Comparison of ENCODE assay signal across 12 cellular contexts in the genomic region with DNA sequence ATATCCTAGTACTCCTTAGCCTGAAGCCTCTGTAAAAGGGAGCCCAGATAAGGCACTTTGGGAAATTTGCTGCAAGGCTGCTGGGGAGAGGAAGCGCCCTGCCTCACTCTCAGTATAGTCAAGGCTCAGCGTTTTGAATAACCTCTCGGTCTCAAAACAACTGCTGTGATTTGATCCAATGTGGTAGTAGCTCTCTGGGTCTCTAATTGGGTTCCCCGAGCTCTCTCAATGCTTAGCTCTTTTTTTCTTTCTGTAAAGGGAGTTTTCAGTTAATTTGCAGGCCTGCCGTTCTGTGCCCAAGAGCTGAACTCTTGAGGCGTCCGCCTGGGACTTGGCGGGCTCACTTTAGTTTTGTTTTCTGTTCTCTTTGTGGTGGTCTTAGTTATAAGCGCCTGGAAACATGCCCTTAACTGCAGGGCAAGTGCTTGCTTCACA. TPM values are rescaled to one million over a fixed set of nuclear protein-coding genes. Genes with fewer than 3 reads are reported as not detected.
A peak's percentile ranks its signal among the peaks of the same experiment; 100 is the strongest.
DNase-seq lines count a peak whose midpoint lies in the region; ATAC-seq and TF ChIP-seq lines count a peak whose summit lies in the region.
"Had no signal": no experiment of that assay in that cellular context is flagged by ENCODE, and none has a peak within 500 bp of the region (broad histone marks: within the 10 kb centered on the region; RNA-seq: fewer than 3 reads in every experiment).

No MANE protein-coding gene starts in this region.

- no peaks in the 10 kb centered on the region for H3K79me1 ChIP-seq in H9 (ENCODE audit: insufficient read depth, low read depth, low read length, poor library complexity, severe bottlenecking)

- no peak overlapping the region for H2BK15ac ChIP-seq in H9 (ENCODE audit: low read depth, low read length)

- H3K4me3 Mint-ChIP-seq in activated CD8-positive, alpha-beta T cell treated with anti-CD3 and anti-CD28 coated beads, Interleukin-2, amount 10 ng/mL, durations not matched to agents 7 days and 5 days: peak overlapping the region; percentile 52
- H3K4me3 Mint-ChIP-seq in naive thymus-derived CD8-positive, alpha-beta T cell: peak overlapping the region; percentile 47 to 80 (median 70)
- no peak overlapping the region for H3K4me3 Mint-ChIP-seq in H9
- H3K4me3 Mint-ChIP-seq: activated CD4-positive, alpha-beta memory T cell treated with anti-CD3 and anti-CD28 coated beads, Interleukin-2, amount 10 ng/mL, durations not matched to agents 7 days and 5 days had no signal

- no peak overlapping the region for H4K91ac ChIP-seq in H9 (ENCODE audit: insufficient read length, low read depth, low read length)

- no peaks in the 10 kb centered on the region for H3K36me3 Mint-ChIP-seq in activated CD8-positive, alpha-beta T cell treated with anti-CD3 and anti-CD28 coated beads, Interleukin-2, amount 10 ng/mL, durations not matched to agents 7 days and 5 days (ENCODE audit: low read depth)
- peaks cover 0 to 2% (median 0%) of the 10 kb centered on the region in 3 donors for H3K36me3 Mint-ChIP-seq in naive thymus-derived CD8-positive, alpha-beta T cell
- no peaks in the 10 kb centered on the region for H3K36me3 Mint-ChIP-seq in H9 (ENCODE audit: insufficient read depth in 1 of 3, low read depth in 3 of 3)

- H3K4me1 Mint-ChIP-seq in activated CD8-positive, alpha-beta T cell treated with anti-CD3 and anti-CD28 coated beads, Interleukin-2, amount 10 ng/mL, durations not matched to agents 7 days and 5 days (ENCODE audit: low read depth): peaks cover 8% of the 10 kb centered on the region
- peaks cover 6 to 17% (median 10%) of the 10 kb centered on the region in 4 donors for H3K4me1 Mint-ChIP-seq in naive thymus-derived CD8-positive, alpha-beta T cell
- H3K4me1 Mint-ChIP-seq in H9: peaks cover 4 to 6% of the 10 kb centered on the region in 2 experiments
- H3K4me1 Mint-ChIP-seq: activated CD4-positive, alpha-beta memory T cell treated with anti-CD3 and anti-CD28 coated beads, Interleukin-2, amount 10 ng/mL, durations not matched to agents 7 days and 5 days had no signal

- H3K23ac ChIP-seq in H9 (ENCODE audit: insufficient read length, low read depth, low read length): no peak overlapping the region

- H3K9me3 Mint-ChIP-seq in activated CD8-positive, alpha-beta T cell treated with anti-CD3 and anti-CD28 coated beads, Interleukin-2, amount 10 ng/mL, durations not matched to agents 7 days and 5 days (ENCODE audit: insufficient read depth): no peaks in the 10 kb centered on the region
- H3K9me3 Mint-ChIP-seq in naive thymus-derived CD8-positive, alpha-beta T cell: no peaks in the 10 kb centered on the region
- no peaks in the 10 kb centered on the region for H3K9me3 Mint-ChIP-seq in H9
- H3K9me3 Mint-ChIP-seq: activated CD4-positive, alpha-beta memory T cell treated with anti-CD3 and anti-CD28 coated beads, Interleukin-2, amount 10 ng/mL, durations not matched to agents 7 days and 5 days had no signal

- H3K23me2 ChIP-seq in H9 (ENCODE audit: insufficient read length, low read depth, low read length, poor library complexity, severe bottlenecking): no peaks in the 10 kb centered on the region

- no peak overlapping the region for H2BK120ac ChIP-seq in H9 (ENCODE audit: low read depth, low read length, poor library complexity, severe bottlenecking)

- no peaks in the 10 kb centered on the region for H3K27me3 Mint-ChIP-seq in activated CD8-positive, alpha-beta T cell treated with anti-CD3 and anti-CD28 coated beads, Interleukin-2, amount 10 ng/mL, durations not matched to agents 7 days and 5 days (ENCODE audit: low read depth)
- H3K27me3 Mint-ChIP-seq in naive thymus-derived CD8-positive, alpha-beta T cell: no peaks in the 10 kb centered on the region
- H3K27me3 Mint-ChIP-seq in H9 (ENCODE audit: low read depth): peaks cover 2% of the 10 kb centered on the region; the same call in 1 of the 2 replicates

- H3T11ph ChIP-seq in H9 (ENCODE audit: low read length): no peak overlapping the region

- peak; percentile 47 for ATAC-seq in activated CD8-positive, alpha-beta T cell treated with anti-CD3 and anti-CD28 coated beads, Interleukin-2, amount 10 ng/mL, durations not matched to agents 7 days and 5 days
- ATAC-seq in naive thymus-derived CD8-positive, alpha-beta T cell: peak in 1 of 2 donors; percentile 49
- ATAC-seq: body of pancreas, gastroesophageal sphincter had no signal

- no peak overlapping the region for H3K14ac ChIP-seq in H9 (ENCODE audit: insufficient read depth, low read length)

- H3K4me3 ChIP-seq in fibroblast of lung (replicated peaks in 1 of 4; ENCODE audit: control extremely low read depth in 1 of 4, insufficient read depth in 1 of 4, low read depth in 3 of 4, low read length in 4 of 4) (peak overlapping the region in 2 of 4 experiments; percentile 20 to 27), tibial nerve (no peak overlapping the region)
- H3K4me3 ChIP-seq: body of pancreas, gastroesophageal sphincter had no signal

- POLR2A ChIA-PET in activated CD8-positive, alpha-beta T cell treated with anti-CD3 and anti-CD28 coated beads, Interleukin-2, amount 10 ng/mL, durations not matched to agents 7 days and 5 days (lab: Charles Lee): no interaction called here
- POLR2A ChIA-PET in naive thymus-derived CD8-positive, alpha-beta T cell (lab: Charles Lee): no interaction called here

- no peak overlapping the region for H2BK12ac ChIP-seq in H9 (ENCODE audit: insufficient read length, low read depth, low read length)

- H3K18ac ChIP-seq in H9 (ENCODE audit: insufficient read length, low read depth, low read length): no peak overlapping the region

- H3K27me3 ChIP-seq in fibroblast of lung (ENCODE audit: control insufficient read depth, insufficient read depth, low read length) (no peaks in the 10 kb centered on the region), tibial nerve (no peaks in the 10 kb centered on the region), H9 (ENCODE audit: insufficient read depth, low read length) (no peaks in the 10 kb centered on the region)
- H3K27me3 ChIP-seq: body of pancreas, gastroesophageal sphincter had no signal

- H2AK5ac ChIP-seq in H9 (ENCODE audit: insufficient read length, low read length): no peak overlapping the region

- peaks cover 40% of the 10 kb centered on the region for H3K79me2 ChIP-seq in fibroblast of lung (ENCODE audit: control insufficient read depth, insufficient read depth, low read length)
- no peaks in the 10 kb centered on the region for H3K79me2 ChIP-seq in H9 (ENCODE audit: insufficient read depth, low read length)

- H3K4me2 ChIP-seq in fibroblast of lung (ENCODE audit: extremely low read depth, insufficient read depth, low read length) (peak overlapping the region; percentile 88), H9 (ENCODE audit: insufficient read depth, insufficient read length, low read length) (no peak overlapping the region)

- H2BK5ac ChIP-seq in H9 (ENCODE audit: insufficient read length, low read length): no peak overlapping the region

- H3K36me3 ChIP-seq in fibroblast of lung (ENCODE audit: control insufficient read depth, insufficient read depth, low read length) (no peaks in the 10 kb centered on the region), tibial nerve (no peaks in the 10 kb centered on the region)
- H3K36me3 ChIP-seq: gastroesophageal sphincter had no signal

- TF ChIP-seq EP300 in tibial nerve (IDR thresholded peaks at IDR 0.05): no peak

- no peak overlapping the region for H4K8ac ChIP-seq in H9 (replicated peaks; ENCODE audit: insufficient read length, low read depth, low read length)

- DNase-seq in activated CD8-positive, alpha-beta T cell treated with anti-CD3 and anti-CD28 coated beads, Interleukin-2, amount 10 ng/mL, durations not matched to agents 7 days and 5 days: no peak
- DNase-seq in fibroblast of lung (ENCODE audit: low read depth in 2 of 2): peak in 1 of 2 donors; percentile 35
- peak in 2 of 10 donors; percentile 3 to 17 for DNase-seq in naive thymus-derived CD8-positive, alpha-beta T cell
- DNase-seq in tibial nerve (ENCODE audit: low spot score in 2 of 2): no peak
- DNase-seq in mucosa of gallbladder (ENCODE audit: low spot score): no peak
- DNase-seq in NCI-H526 (lab: John Stamatoyannopoulos, UW): no peak
- no peak for DNase-seq in H9
- DNase-seq: activated CD4-positive, alpha-beta memory T cell treated with anti-CD3 and anti-CD28 coated beads, Interleukin-2, amount 10 ng/mL, durations not matched to agents 7 days and 5 days; body of pancreas; NCI-H748 treated with DMSO at 0.1 percent for 48 hours; stimulated activated CD4-positive, alpha-beta T cell treated with anti-CD3 and anti-CD28 coated beads, Interleukin-15, amount 100 ng/mL, for 24 hours had no signal

- no peak overlapping the region for H4K5ac ChIP-seq in H9 (ENCODE audit: insufficient read length, low read depth, low read length)

- peak overlapping the region; percentile 50 for H3K27ac Mint-ChIP-seq in activated CD8-positive, alpha-beta T cell treated with anti-CD3 and anti-CD28 coated beads, Interleukin-2, amount 10 ng/mL, durations not matched to agents 7 days and 5 days
- H3K27ac Mint-ChIP-seq in naive thymus-derived CD8-positive, alpha-beta T cell: peak overlapping the region in 9 of 10 donors; percentile 22 to 92 (median 45)
- H3K27ac Mint-ChIP-seq in H9: peak overlapping the region in 1 of 3 experiments; percentile 84; a peak in 2 of 7 replicates
- H3K27ac Mint-ChIP-seq: activated CD4-positive, alpha-beta memory T cell treated with anti-CD3 and anti-CD28 coated beads, Interleukin-2, amount 10 ng/mL, durations not matched to agents 7 days and 5 days had no signal

- no peak for TF ChIP-seq POLR2A in tibial nerve (IDR thresholded peaks at IDR 0.05)

- H2AFZ ChIP-seq in fibroblast of lung (ENCODE audit: low read length): no peak overlapping the region
- H2AFZ ChIP-seq in H9 (ENCODE audit: low read length): no peak overlapping the region

- TF ChIP-seq CTCF in fibroblast of lung (conservative IDR thresholded peaks at IDR 0.05 in 1 of 2, IDR thresholded peaks at IDR 0.05 in 1 of 2; ENCODE audit: low read depth in 1 of 2, low read length in 2 of 2) (no peak), tibial nerve (IDR thresholded peaks at IDR 0.05) (no peak), H9 (conservative IDR thresholded peaks at IDR 0.05) (no peak)

- no peak overlapping the region for H3K4ac ChIP-seq in H9 (ENCODE audit: low read depth, low read length)

- WGBS in tibial nerve, 2 donors: 30 to 36% methylated on average over 9 of the region's 9 CpGs
- WGBS in H9 (ENCODE audit: extremely low coverage, insufficient read length, low lambda C conversion rate): no CpG with 5 or more reads among the region's 9 CpGs

- peaks cover 2% of the 10 kb centered on the region for H3K4me1 ChIP-seq in fibroblast of lung (ENCODE audit: control insufficient read depth, extremely low read depth, insufficient read depth, low read length)
- H3K4me1 ChIP-seq in tibial nerve: peaks cover 0 to 49% (median 15%) of the 10 kb centered on the region in 4 donors
- no peaks in the 10 kb centered on the region for H3K4me1 ChIP-seq in H9 (ENCODE audit: insufficient read depth, low read length)

- H4K20me1 ChIP-seq in fibroblast of lung (ENCODE audit: control insufficient read depth, extremely low read depth, insufficient read depth, low read length): no peaks in the 10 kb centered on the region
- no peaks in the 10 kb centered on the region for H4K20me1 ChIP-seq in H9 (ENCODE audit: control insufficient read depth, insufficient read depth, insufficient read length)

- H3K9ac ChIP-seq in fibroblast of lung (ENCODE audit: insufficient read depth, low read length) (no peak overlapping the region), H9 (ENCODE audit: extremely low read depth, insufficient read length, low read length) (no peak overlapping the region)

- no peak overlapping the region for H3K56ac ChIP-seq in H9 (ENCODE audit: insufficient read length, low read depth, low read length)

- H3K9me3 ChIP-seq in fibroblast of lung (ENCODE audit: control insufficient read depth, insufficient read depth, low read depth, low read length) (no peaks in the 10 kb centered on the region), tibial nerve (no peaks in the 10 kb centered on the region), H9 (ENCODE audit: control insufficient read depth, low read depth, low read length) (no peaks in the 10 kb centered on the region)
- H3K9me3 ChIP-seq: body of pancreas, gastroesophageal sphincter had no signal

- peak overlapping the region; percentile 60 for H3K27ac ChIP-seq in fibroblast of lung (ENCODE audit: insufficient read depth, low read length)
- H3K27ac ChIP-seq in tibial nerve: peak overlapping the region; percentile 44 to 87 (median 58)
- H3K27ac ChIP-seq in H9 (ENCODE audit: insufficient read length, low read depth, low read length): no peak overlapping the region

- CTCF ChIA-PET in activated CD8-positive, alpha-beta T cell treated with anti-CD3 and anti-CD28 coated beads, Interleukin-2, amount 10 ng/mL, durations not matched to agents 7 days and 5 days (lab: Charles Lee): interaction anchor here (1.3 kb wide), 1 partner anchor 63 kb away, joined by 3 read pairs; no protein-coding TSS in a partner anchor

- no peak overlapping the region for H2BK20ac ChIP-seq in H9 (ENCODE audit: low read depth, low read length, poor library complexity, severe bottlenecking)

RNA-seq across cellular contexts. Expression of a gene that starts 41.2 kb away (rescaled TPM):
- 10 to 100 TPM; 11.9 to 15.0 TPM for total RNA-seq in activated CD8-positive, alpha-beta T cell treated with anti-CD3 and anti-CD28 coated beads, Interleukin-2, amount 10 ng/mL, durations not matched to agents 7 days and 5 days
- 15.9 and 27.7 TPM in 2 replicates for total RNA-seq in fibroblast of lung
- 28.0 and 32.8 TPM in 2 replicates for polyA plus RNA-seq in fibroblast of lung
- 28.8 and 29.8 TPM in 2 replicates for polyA plus RNA-seq in fibroblast of lung (2012)
- polyA minus RNA-seq in fibroblast of lung (ENCODE audit: low replicate concordance): 143 and 214 TPM in 2 replicates
- 10 to 100 TPM; 10.4 to 10.5 TPM for total RNA-seq in naive thymus-derived CD8-positive, alpha-beta T cell
- polyA plus RNA-seq in naive thymus-derived CD8-positive, alpha-beta T cell: 10 to 100 TPM in 1 of 3 donors, 1 to 10 TPM in 2; 3.3 to 14.4 (median 5.0) TPM
- total RNA-seq in tibial nerve: 10 to 100 TPM; 47.1 to 58.6 (median 50.7) TPM
- 47.3 TPM for total RNA-seq in mucosa of gallbladder
- total RNA-seq in H9 (2021): 2.9 and 4.4 TPM in 2 replicates

Comparison
In these comparisons a context has a peak if more than half of its experiments do, and no peak if none do; other contexts are left out.
1. H3K4me3 Mint-ChIP-seq: peak in activated CD8-positive, alpha-beta T cell treated with anti-CD3 and anti-CD28 coated beads, Interleukin-2, amount 10 ng/mL, durations not matched to agents 7 days and 5 days (single experiment) and naive thymus-derived CD8-positive, alpha-beta T cell (10 of 10); none in H9 (0 of 2).